ENCODE assay signal across 28 cellular contexts in the genomic region with DNA sequence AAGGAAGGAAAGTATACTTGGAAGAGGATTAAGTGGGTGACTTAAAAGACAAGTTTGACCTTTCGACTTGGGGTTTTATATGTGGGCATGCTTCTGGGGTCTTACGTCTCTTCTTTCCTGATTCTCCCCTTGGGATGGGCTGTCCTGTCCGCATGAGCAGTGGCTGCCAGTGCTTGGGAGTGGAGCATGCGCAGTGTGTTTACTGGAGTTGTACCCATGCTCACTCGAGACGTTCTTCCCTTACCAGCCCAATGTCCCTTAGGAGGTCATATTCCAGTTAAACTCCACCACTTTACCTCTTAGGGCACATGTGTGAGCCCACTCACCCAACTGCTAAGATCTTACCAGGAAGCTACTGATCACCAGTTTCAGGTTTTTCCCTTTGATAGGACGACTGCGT.
"Had no signal": no experiment of that assay in that cellular context is flagged by ENCODE, and none has a peak within 500 bp of the region (broad histone marks: within the 10 kb centered on the region; RNA-seq: fewer than 3 reads in every experiment).

No MANE protein-coding gene starts in this region.

- H3K27ac ChIP-seq: left lung, lower lobe of right lung, pancreas, prostate gland, sigmoid colon, spleen, tibial nerve, upper lobe of left lung, vagina had no signal

- H3K36me3 ChIP-seq: left lung, lower lobe of right lung, pancreas, prostate gland, sigmoid colon, spleen, tibial nerve, upper lobe of left lung, vagina had no signal

- H3K4me1 Mint-ChIP-seq: stimulated activated naive CD8-positive, alpha-beta T cell treated with anti-CD3 and anti-CD28 coated beads, Interleukin-15, amount 100 ng/mL, for 72 hours had no signal

- FAIRE-seq: islet of Langerhans, kidney, pancreas, small intestine had no signal

- ATAC-seq: left colon; left lung; lower lobe of right lung; natural killer cell; pancreas; right cardiac atrium; stimulated activated effector memory CD8-positive, alpha-beta T cell treated with anti-CD3 and anti-CD28 coated beads, Interleukin-12 subunit alpha, Interleukin-12 subunit beta, amount 100 ng/mL, for 72 hours; stimulated activated naive CD8-positive, alpha-beta T cell treated with anti-CD3 and anti-CD28 coated beads, Interleukin-15, amount 100 ng/mL, for 72 hours had no signal

- H3K9me3 Mint-ChIP-seq: immature natural killer cell; natural killer cell; stimulated activated effector memory CD8-positive, alpha-beta T cell treated with anti-CD3 and anti-CD28 coated beads, Interleukin-12 subunit alpha, Interleukin-12 subunit beta, amount 100 ng/mL, for 72 hours; stimulated activated naive CD8-positive, alpha-beta T cell treated with anti-CD3 and anti-CD28 coated beads, Interleukin-15, amount 100 ng/mL, for 72 hours had no signal

- H3K27ac Mint-ChIP-seq: immature natural killer cell; natural killer cell; stimulated activated effector memory CD8-positive, alpha-beta T cell treated with anti-CD3 and anti-CD28 coated beads, Interleukin-12 subunit alpha, Interleukin-12 subunit beta, amount 100 ng/mL, for 72 hours had no signal

- H3K27me3 ChIP-seq: left lung, pancreas, spleen, tibial nerve, upper lobe of left lung, vagina had no signal

- H3K36me3 Mint-ChIP-seq: natural killer cell; stimulated activated effector memory CD8-positive, alpha-beta T cell treated with anti-CD3 and anti-CD28 coated beads, Interleukin-12 subunit alpha, Interleukin-12 subunit beta, amount 100 ng/mL, for 72 hours had no signal

- H3K4me3 ChIP-seq: left lung, lower lobe of right lung, pancreas, prostate gland, sigmoid colon, spleen, tibial nerve, upper lobe of left lung, vagina had no signal

- DNase-seq: hypothalamus; immature natural killer cell; kidney; left colon; left lung; lower lobe of right lung; mammary epithelial cell; mesenchymal stem cell; naive B cell; natural killer cell; nucleus accumbens; pancreas; posterior cingulate gyrus; retina; right cardiac atrium; small intestine; spleen; stimulated activated CD4-positive, alpha-beta T cell treated with anti-CD3 and anti-CD28 coated beads, Interleukin-4, amount 100 ng/mL, for 24 hours; stimulated activated naive CD4-positive, alpha-beta T cell; stimulated activated naive CD8-positive, alpha-beta T cell treated with anti-CD3 and anti-CD28 coated beads, Interleukin-15, amount 100 ng/mL, for 72 hours; substantia nigra; upper lobe of left lung had no signal

- H3K4me1 ChIP-seq: left lung, lower lobe of right lung, pancreas, prostate gland, sigmoid colon, spleen, tibial nerve, upper lobe of left lung, vagina had no signal

- H3K4me3 Mint-ChIP-seq: immature natural killer cell; natural killer cell; stimulated activated effector memory CD8-positive, alpha-beta T cell treated with anti-CD3 and anti-CD28 coated beads, Interleukin-12 subunit alpha, Interleukin-12 subunit beta, amount 100 ng/mL, for 72 hours; stimulated activated naive CD8-positive, alpha-beta T cell treated with anti-CD3 and anti-CD28 coated beads, Interleukin-15, amount 100 ng/mL, for 72 hours had no signal

- H3K9me3 ChIP-seq: left lung, lower lobe of right lung, pancreas, prostate gland, sigmoid colon, spleen, tibial nerve, upper lobe of left lung, vagina had no signal
